In the genomic region with DNA sequence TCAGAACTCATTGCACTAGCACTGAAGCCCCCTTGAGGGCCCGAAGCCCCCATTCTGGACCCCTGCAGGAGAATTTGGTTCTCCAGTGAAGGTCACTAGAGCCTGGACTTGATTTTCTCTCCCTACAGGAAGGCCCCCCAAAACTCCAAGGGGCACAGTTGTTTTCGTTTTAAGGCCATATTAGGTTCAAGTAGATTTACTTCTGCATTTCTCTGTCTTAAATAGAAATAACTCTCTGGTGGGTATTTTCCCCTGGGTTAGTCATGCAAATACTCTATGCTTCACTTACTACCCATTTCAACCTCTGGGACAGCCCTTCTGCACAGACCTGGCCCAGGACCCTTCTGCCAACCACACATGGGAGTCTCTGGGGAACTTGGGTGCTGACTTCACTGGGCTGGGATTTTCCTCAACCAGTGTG, we compare ENCODE assay signal across 8 cellular contexts. TPM values are rescaled to one million over a fixed set of nuclear protein-coding genes. Genes with fewer than 3 reads are reported as not detected.
DNase-seq lines count a peak whose midpoint lies in the region; ATAC-seq, FAIRE-seq and TF ChIP-seq lines count a peak whose summit lies in the region.

No MANE protein-coding gene starts in this region.

- CTCF ChIA-PET in K562 (lab: Yijun Ruan, JAX; ENCODE audit: low intra/inter-chr PET ratio): interaction anchor here (1.9 to 2.4 kb wide), 2 partner anchors 133 to 143 kb away, joined by 8 to 16 read pairs; no protein-coding TSS in a partner anchor

- H3K79me2 ChIP-seq in K562 (ENCODE audit: control insufficient read depth, insufficient read depth, low read length) (no peaks in the 10 kb centered on the region), osteoblast (ENCODE audit: insufficient read depth, low read length) (no peaks in the 10 kb centered on the region)

- peak overlapping the region; percentile 99 for H2AFZ ChIP-seq in K562 (ENCODE audit: low read depth, low read length)
- H2AFZ ChIP-seq in osteoblast (ENCODE audit: low read length): no peak overlapping the region

- POLR2A ChIA-PET in K562 (lab: Yijun Ruan, JAX): no interaction called here

- H3K9ac ChIP-seq in K562 (ENCODE audit: insufficient read depth in 1 of 2, low read depth in 2 of 2, low read length in 2 of 2): peak overlapping the region; percentile 72 to 89; a peak in 3 of 4 replicates

- no peaks in the 10 kb centered on the region for H3K9me3 ChIP-seq in K562 (replicated peaks; ENCODE audit: control insufficient read depth, insufficient read depth, low read depth, low read length)
- no peaks in the 10 kb centered on the region for H3K9me3 ChIP-seq in osteoblast (ENCODE audit: low read depth, low read length)

- in situ Hi-C loops in K562 (cut with MboI): loop anchor here (5.0 kb wide), 1 partner anchor 137 kb away; no protein-coding TSS in a partner anchor

- H3K27ac ChIP-seq in K562 (ENCODE audit: extremely low read depth, low read depth, low read length) (no peak overlapping the region), osteoblast (ENCODE audit: low read depth, low read length) (peak overlapping the region; percentile 97)

- H4K20me1 ChIP-seq in K562 (replicated peaks; ENCODE audit: control insufficient read depth, insufficient read depth, low read length) (no peaks in the 10 kb centered on the region), osteoblast (ENCODE audit: insufficient read depth, low read length) (no peaks in the 10 kb centered on the region)

- ATAC-seq in HG03469 (IDR thresholded peaks at IDR 0.05; ENCODE audit: unreplicated experiment) (peak; percentile 34), K562 (no peak)

- H3K4me1 ChIP-seq in K562 (replicated peaks in 1 of 2; ENCODE audit: control insufficient read depth in 2 of 2, insufficient read depth in 2 of 2, low read length in 2 of 2) (peaks cover 19 to 22% of the 10 kb centered on the region in 2 experiments; a peak in 4 of 5 replicates), osteoblast (ENCODE audit: insufficient read depth, low read length) (peaks cover 34% of the 10 kb centered on the region)

- H3K4me2 ChIP-seq in K562 (ENCODE audit: insufficient read depth, low read length): peak overlapping the region; percentile 94
- H3K4me2 ChIP-seq in osteoblast (ENCODE audit: insufficient read depth, low read length): peak overlapping the region; percentile 86

- H3K9me1 ChIP-seq in K562 (ENCODE audit: control insufficient read depth, insufficient read depth, low read length): no peaks in the 10 kb centered on the region

- no peak for TF ChIP-seq POLR2A in K562 (conservative IDR thresholded peaks at IDR 0.05)

- TF ChIP-seq RAD21 in K562 (CRISPR knock-in tag; conservative IDR thresholded peaks at IDR 0.05 in 1 of 2, IDR thresholded peaks at IDR 0.05 in 1 of 2): no peak

- intact Hi-C loops in K562 (cut with micrococcal nuclease): loop anchor here (2.0 to 10.0 kb wide), 2 partner anchors 42 to 360 kb away; partner anchors contain the start of gene WEE1

- TF ChIP-seq EP300 in K562 (IDR thresholded peaks at IDR 0.05; ENCODE audit: low read length): no peak

- H3K4me3 ChIP-seq in GM08714 (ENCODE audit: low read length): peak overlapping the region; percentile 45; the same call in 1 of the 2 replicates
- H3K4me3 ChIP-seq in K562: peak overlapping the region; percentile 46
- peak overlapping the region; percentile 72 for H3K4me3 ChIP-seq in osteoblast (ENCODE audit: insufficient read depth, low read length)

- no peak for FAIRE-seq in K562 (lab: Jason Lieb, UNC)

- DNase-seq in GM20000 (ENCODE audit: low spot score) (peak; percentile 78), K562 (ENCODE audit: extremely low read depth in 1 of 4, low spot score in 3 of 4) (no peak), osteoblast (ENCODE audit: insufficient read length, low spot score, missing footprints) (no peak), EL (no peak), SW 1271 (lab: John Stamatoyannopoulos, UW) (no peak), GM19238 (ENCODE audit: insufficient read length, low spot score) (no peak)

- WGBS in K562 (ENCODE audit: insufficient coverage, low coverage, missing lambda C conversion rate): 9% methylated on average over 2 of the region's 2 CpGs

- H3K27me3 ChIP-seq in K562 (ENCODE audit: control insufficient read depth in 2 of 2, insufficient read depth in 2 of 2, low read length in 2 of 2): no peaks in the 10 kb centered on the region
- no peaks in the 10 kb centered on the region for H3K27me3 ChIP-seq in osteoblast (ENCODE audit: insufficient read depth, low read length)

- no TSS peak for BruUV-seq in K562 (replicated peaks; lab: Mats Ljungman, UMichigan)

- H3K36me3 ChIP-seq in K562 (ENCODE audit: control insufficient read depth, insufficient read depth, low read length) (no peaks in the 10 kb centered on the region), osteoblast (ENCODE audit: insufficient read depth, low read length) (no peaks in the 10 kb centered on the region)

- TF ChIP-seq CTCF in GM20000 (IDR thresholded peaks at IDR 0.05; ENCODE audit: extremely low read depth, missing control alignments) (no peak), K562 (IDR thresholded peaks at IDR 0.05 in 2 of 3, conservative IDR thresholded peaks at IDR 0.05 in 1 of 3; ENCODE audit: insufficient read depth in 2 of 3, low read depth in 1 of 3, low read length in 3 of 3) (no peak), osteoblast (IDR thresholded peaks at IDR 0.05; ENCODE audit: extremely low read depth, low read depth, low read length) (no peak)

TF ChIP-seq in K562, 482 proteins besides CTCF, POLR2A, EP300 and RAD21 (continues in another document):
- peak; percentile 60; the same call in 1 of the 2 replicates for TF ChIP-seq ZBTB7A (IDR thresholded peaks at IDR 0.05; ENCODE audit: borderline replicate concordance, control insufficient read depth, low read depth, low read length)
- no peak for TF ChIP-seq RBM14 (IDR thresholded peaks at IDR 0.05; ENCODE audit: borderline replicate concordance, insufficient read depth, low read depth, low read length)
- TF ChIP-seq RBM34 (IDR thresholded peaks at IDR 0.05; ENCODE audit: borderline replicate concordance, insufficient read depth, low read length): no peak

RNA-seq across cellular contexts. Expression of gene WEE1, which starts 41.6 kb away (rescaled TPM):
- total RNA-seq in K562 (2011; cell fraction: chromatin; rRNA removed; ENCODE audit: low replicate concordance): 78.0 and 216 TPM in 2 replicates
- total RNA-seq in K562 (2011; cell fraction: nucleolus; rRNA removed): 51.9 and 57.0 TPM in 2 replicates
- total RNA-seq in K562 (2011; cell fraction: nucleoplasm; rRNA removed): 101 and 161 TPM in 2 replicates
- total RNA-seq in K562 (2014; rRNA removed) (62.9 and 66.8 TPM in 2 replicates), K562 (2014; rRNA removed; fragmentation: Illumina TruSeq; extraction: Trizol) (73.2 and 80.9 TPM in 2 replicates), K562 (2015; rRNA removed; fragmentation: Illumina TruSeq; extraction: Trizol) (61.6 and 67.4 TPM in 2 replicates), K562 (2021) (82.1 and 82.7 TPM in 2 replicates), osteoblast (28.3 and 32.2 TPM in 2 replicates)
- polyA plus RNA-seq in K562 (2011; rRNA removed) (81.2 and 99.0 TPM in 2 replicates), K562 (2014; fragmentation: Illumina TruSeq; extraction: Trizol) (73.7 and 93.4 TPM in 2 replicates), K562 (2014; fragmentation: Nextera tagmentation; extraction: Ambion mirVana) (10 to 100 TPM; 21.9 to 30.6 TPM), K562 (2014; rRNA removed) (51.3 and 53.9 TPM in 2 replicates)
- polyA plus RNA-seq in K562 (2011; cell fraction: cytosol; rRNA removed): 20.1 and 32.8 TPM in 2 replicates
- polyA plus RNA-seq in K562 (2011; cell fraction: nucleus; rRNA removed): 77.6 and 91.0 TPM in 2 replicates
- 34.8 and 46.6 TPM in 2 replicates for polyA plus RNA-seq in K562 (2012)
- 121 and 129 TPM in 2 replicates for polyA minus RNA-seq in K562 (2011; rRNA and poly(A)+ RNA removed)
- polyA minus RNA-seq in K562 (2011; cell fraction: cytosol; rRNA and poly(A)+ RNA removed): 28.7 and 41.6 TPM in 2 replicates
- polyA minus RNA-seq in K562 (2011; cell fraction: nucleus; rRNA and poly(A)+ RNA removed): 75.3 and 97.9 TPM in 2 replicates

RNA-seq across cellular contexts. Expression of gene SWAP70, which starts 48.8 kb away (rescaled TPM):
- total RNA-seq in K562 (2011; cell fraction: chromatin; rRNA removed; ENCODE audit: low replicate concordance): 1.2 and 3.2 TPM in 2 replicates
- 0.79 and 1.0 TPM in 2 replicates for total RNA-seq in K562 (2011; cell fraction: nucleolus; rRNA removed)
- 1.4 and 2.7 TPM in 2 replicates for total RNA-seq in K562 (2011; cell fraction: nucleoplasm; rRNA removed)
- total RNA-seq in K562 (2014; rRNA removed) (2.3 TPM in 2 replicates), K562 (2014; rRNA removed; fragmentation: Illumina TruSeq; extraction: Trizol) (4.4 and 4.8 TPM in 2 replicates), K562 (2015; rRNA removed; fragmentation: Illumina TruSeq; extraction: Trizol) (4.9 and 5.0 TPM in 2 replicates), K562 (2021) (2.9 and 4.3 TPM in 2 replicates), osteoblast (55.4 and 62.2 TPM in 2 replicates)
- polyA plus RNA-seq in K562 (2011; rRNA removed) (1.8 and 2.4 TPM in 2 replicates), K562 (2014; fragmentation: Illumina TruSeq; extraction: Trizol) (4.1 and 4.3 TPM in 2 replicates), K562 (2014; fragmentation: Nextera tagmentation; extraction: Ambion mirVana) (1 to 10 TPM; 1.7 to 1.9 TPM), K562 (2014; rRNA removed) (2.9 and 3.9 TPM in 2 replicates)
- 1.0 and 1.8 TPM in 2 replicates for polyA plus RNA-seq in K562 (2011; cell fraction: cytosol; rRNA removed)
- polyA plus RNA-seq in K562 (2011; cell fraction: nucleus; rRNA removed): 0.73 and 0.78 TPM in 2 replicates
- 4.6 and 5.5 TPM in 2 replicates for polyA plus RNA-seq in K562 (2012)
- 2.9 and 3.5 TPM in 2 replicates for polyA minus RNA-seq in K562 (2011; rRNA and poly(A)+ RNA removed)
- polyA minus RNA-seq in K562 (2011; cell fraction: cytosol; rRNA and poly(A)+ RNA removed): 1.6 and 2.3 TPM in 2 replicates
- polyA minus RNA-seq in K562 (2011; cell fraction: nucleus; rRNA and poly(A)+ RNA removed): 0.54 and 1.8 TPM in 2 replicates
